ENCODE assay signal across 1 cellular context in genomic region chr7:108002726-108003590, GRCh38.
A peak's percentile ranks its signal among the peaks of the same experiment; 100 is the strongest.
TF ChIP-seq lines count a peak whose summit lies in the region.

Gene LAMB1 (minus strand): TSS chr7:108003161. CDS start chr7:108002885, 276 bp downstream.

TF ChIP-seq in SK-N-SH, 30 proteins besides CTCF, POLR2A, EP300 and RAD21 (continued from another document):
- 0 out of 2 replicates have a peak, but pooled peaks have one; percentile 63 for TF ChIP-seq REST (IDR thresholded peaks at IDR 0.05; ENCODE audit: low read depth, low read length)
